1 cellular context compared by ENCODE assay signal in the genomic region with DNA sequence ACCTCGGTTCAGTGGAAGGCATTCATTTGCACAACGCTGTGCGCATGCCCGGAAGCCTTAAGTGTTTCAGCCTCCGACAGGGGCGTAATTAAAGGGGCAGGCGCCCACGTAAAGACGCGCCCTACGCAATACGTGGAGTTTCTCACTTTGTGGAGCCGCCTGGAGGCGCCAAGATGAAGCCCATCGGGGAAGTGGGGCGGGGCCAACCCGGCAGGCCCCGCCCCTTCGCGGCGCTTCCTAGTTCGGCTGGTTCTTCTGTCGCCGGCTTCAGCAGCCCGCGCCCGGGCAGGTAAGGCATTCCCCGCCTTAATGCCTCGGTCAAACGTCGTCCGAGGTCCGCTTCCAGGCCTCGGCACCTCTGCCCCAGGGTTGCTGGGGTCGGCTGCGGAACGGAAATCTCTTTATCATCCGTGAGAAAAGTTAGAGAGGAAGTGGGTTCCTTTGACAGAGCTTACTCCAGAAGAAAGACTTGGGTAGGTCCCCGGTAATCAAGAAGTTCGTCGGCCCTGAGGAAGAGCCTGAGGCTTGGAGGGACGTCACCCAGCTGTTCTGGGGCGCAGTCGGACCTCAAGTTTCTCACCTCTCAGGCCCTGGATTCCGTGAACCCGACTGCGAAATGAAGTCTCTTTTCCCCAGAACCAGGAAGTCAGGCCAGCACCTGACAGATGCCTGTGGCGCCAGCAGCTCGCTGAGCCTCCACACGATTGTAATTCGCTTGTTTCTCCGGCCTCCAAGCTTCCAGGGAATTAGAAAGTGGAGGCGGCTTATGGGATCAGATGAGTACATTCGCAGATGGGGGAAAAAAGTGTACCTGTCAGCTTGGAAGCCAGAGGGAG.
A peak's percentile ranks its signal among the peaks of the same experiment; 100 is the strongest.
TF ChIP-seq lines count a peak whose summit lies in the region.

A gene (plus strand): TSS at position 224 of the 836 bp plus-strand sequence. CDS start 9,161 bp downstream, outside the sequence.
A gene with protein sequence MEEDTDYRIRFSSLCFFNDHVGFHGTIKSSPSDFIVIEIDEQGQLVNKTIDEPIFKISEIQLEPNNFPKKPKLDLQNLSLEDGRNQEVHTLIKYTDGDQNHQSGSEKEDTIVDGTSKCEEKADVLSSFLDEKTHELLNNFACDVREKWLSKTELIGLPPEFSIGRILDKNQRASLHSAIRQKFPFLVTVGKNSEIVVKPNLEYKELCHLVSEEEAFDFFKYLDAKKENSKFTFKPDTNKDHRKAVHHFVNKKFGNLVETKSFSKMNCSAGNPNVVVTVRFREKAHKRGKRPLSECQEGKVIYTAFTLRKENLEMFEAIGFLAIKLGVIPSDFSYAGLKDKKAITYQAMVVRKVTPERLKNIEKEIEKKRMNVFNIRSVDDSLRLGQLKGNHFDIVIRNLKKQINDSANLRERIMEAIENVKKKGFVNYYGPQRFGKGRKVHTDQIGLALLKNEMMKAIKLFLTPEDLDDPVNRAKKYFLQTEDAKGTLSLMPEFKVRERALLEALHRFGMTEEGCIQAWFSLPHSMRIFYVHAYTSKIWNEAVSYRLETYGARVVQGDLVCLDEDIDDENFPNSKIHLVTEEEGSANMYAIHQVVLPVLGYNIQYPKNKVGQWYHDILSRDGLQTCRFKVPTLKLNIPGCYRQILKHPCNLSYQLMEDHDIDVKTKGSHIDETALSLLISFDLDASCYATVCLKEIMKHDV (minus strand): TSS at position 63 of the 836 bp plus-strand sequence. CDS start 3,545 bp downstream, outside the sequence.

TF ChIP-seq in liver, 16 proteins besides CTCF, POLR2A, EP300 and RAD21 (continued from another document):
- TF ChIP-seq, protein P1, sequence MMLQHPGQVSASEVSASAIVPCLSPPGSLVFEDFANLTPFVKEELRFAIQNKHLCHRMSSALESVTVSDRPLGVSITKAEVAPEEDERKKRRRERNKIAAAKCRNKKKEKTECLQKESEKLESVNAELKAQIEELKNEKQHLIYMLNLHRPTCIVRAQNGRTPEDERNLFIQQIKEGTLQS (IDR thresholded peaks at IDR 0.05): peak; percentile 11
- TF ChIP-seq RXRA (IDR thresholded peaks at IDR 0.05) (peak; percentile 15 to 37), EGR1 (IDR thresholded peaks at IDR 0.05; ENCODE audit: low read depth in 2 of 2) (peak; percentile 75), JUND (IDR thresholded peaks at IDR 0.05) (no peak), TAF1 (conservative IDR thresholded peaks at IDR 0.05) (peak; percentile 79), HNF4A (conservative IDR thresholded peaks at IDR 0.05) (peak; percentile 19 to 40), SP1 (IDR thresholded peaks at IDR 0.05) (peak; percentile 56), FOXA2 (IDR thresholded peaks at IDR 0.05) (no peak), HNF4G (IDR thresholded peaks at IDR 0.05) (no peak), FOXA1 (IDR thresholded peaks at IDR 0.05) (no peak), YY1 (IDR thresholded peaks at IDR 0.05) (peak; percentile 84)
- TF ChIP-seq, protein P2, sequence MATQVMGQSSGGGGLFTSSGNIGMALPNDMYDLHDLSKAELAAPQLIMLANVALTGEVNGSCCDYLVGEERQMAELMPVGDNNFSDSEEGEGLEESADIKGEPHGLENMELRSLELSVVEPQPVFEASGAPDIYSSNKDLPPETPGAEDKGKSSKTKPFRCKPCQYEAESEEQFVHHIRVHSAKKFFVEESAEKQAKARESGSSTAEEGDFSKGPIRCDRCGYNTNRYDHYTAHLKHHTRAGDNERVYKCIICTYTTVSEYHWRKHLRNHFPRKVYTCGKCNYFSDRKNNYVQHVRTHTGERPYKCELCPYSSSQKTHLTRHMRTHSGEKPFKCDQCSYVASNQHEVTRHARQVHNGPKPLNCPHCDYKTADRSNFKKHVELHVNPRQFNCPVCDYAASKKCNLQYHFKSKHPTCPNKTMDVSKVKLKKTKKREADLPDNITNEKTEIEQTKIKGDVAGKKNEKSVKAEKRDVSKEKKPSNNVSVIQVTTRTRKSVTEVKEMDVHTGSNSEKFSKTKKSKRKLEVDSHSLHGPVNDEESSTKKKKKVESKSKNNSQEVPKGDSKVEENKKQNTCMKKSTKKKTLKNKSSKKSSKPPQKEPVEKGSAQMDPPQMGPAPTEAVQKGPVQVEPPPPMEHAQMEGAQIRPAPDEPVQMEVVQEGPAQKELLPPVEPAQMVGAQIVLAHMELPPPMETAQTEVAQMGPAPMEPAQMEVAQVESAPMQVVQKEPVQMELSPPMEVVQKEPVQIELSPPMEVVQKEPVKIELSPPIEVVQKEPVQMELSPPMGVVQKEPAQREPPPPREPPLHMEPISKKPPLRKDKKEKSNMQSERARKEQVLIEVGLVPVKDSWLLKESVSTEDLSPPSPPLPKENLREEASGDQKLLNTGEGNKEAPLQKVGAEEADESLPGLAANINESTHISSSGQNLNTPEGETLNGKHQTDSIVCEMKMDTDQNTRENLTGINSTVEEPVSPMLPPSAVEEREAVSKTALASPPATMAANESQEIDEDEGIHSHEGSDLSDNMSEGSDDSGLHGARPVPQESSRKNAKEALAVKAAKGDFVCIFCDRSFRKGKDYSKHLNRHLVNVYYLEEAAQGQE (IDR thresholded peaks at IDR 0.05): no peak
- TF ChIP-seq, protein P3, sequence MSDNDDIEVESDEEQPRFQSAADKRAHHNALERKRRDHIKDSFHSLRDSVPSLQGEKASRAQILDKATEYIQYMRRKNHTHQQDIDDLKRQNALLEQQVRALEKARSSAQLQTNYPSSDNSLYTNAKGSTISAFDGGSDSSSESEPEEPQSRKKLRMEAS (IDR thresholded peaks at IDR 0.05): peak; percentile 51
